9 cellular contexts compared by ENCODE assay signal in the genomic region with DNA sequence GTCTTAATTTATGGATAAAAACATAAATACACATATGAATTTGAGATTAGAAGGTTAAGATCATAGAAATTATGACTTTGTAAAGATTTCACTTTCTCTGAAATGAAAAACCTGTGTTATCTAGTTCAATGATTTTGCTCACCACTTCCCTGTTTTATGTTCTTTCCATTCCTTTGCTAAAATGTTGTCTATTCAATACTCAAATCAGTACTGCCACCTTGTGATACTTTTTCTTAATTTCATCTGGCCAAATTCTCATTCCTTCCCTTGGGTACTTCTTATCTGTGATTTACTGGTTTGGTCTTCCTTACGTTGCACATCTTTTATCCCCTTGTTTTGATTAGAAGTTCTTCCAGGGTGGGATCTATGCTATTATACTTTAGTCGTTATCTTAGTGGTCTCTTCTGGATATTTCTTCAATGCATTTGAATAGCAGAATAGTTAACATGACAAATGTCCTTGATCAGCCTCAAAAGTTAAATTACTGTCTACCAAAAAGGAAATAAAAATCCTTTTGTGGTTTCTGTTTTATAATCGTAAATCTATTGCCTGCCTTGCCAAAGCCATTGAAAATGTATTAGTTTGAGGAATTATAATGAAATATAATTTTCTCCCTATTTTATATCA.
DNase-seq lines count a peak whose midpoint lies in the region; ATAC-seq and TF ChIP-seq lines count a peak whose summit lies in the region.
"Had no signal": no experiment of that assay in that cellular context is flagged by ENCODE, and none has a peak within 500 bp of the region (broad histone marks: within the 10 kb centered on the region; RNA-seq: fewer than 3 reads in every experiment).

No MANE protein-coding gene starts in this region.

- H3K9me3 ChIP-seq in WERI-Rb-1 (ENCODE audit: severe bottlenecking) = no peaks in the 10 kb centered on the region
- H3K9me3 ChIP-seq: HAP-1 had no signal

- H3K4me3 ChIP-seq in WERI-Rb-1 (ENCODE audit: low read depth, low read length) = no peak overlapping the region
- H3K4me3 ChIP-seq: HAP-1 had no signal

- ATAC-seq in GM18867 (IDR thresholded peaks at IDR 0.05; ENCODE audit: unreplicated experiment) = peak; percentile 52

- no peak overlapping the region for H3K27ac ChIP-seq in WERI-Rb-1

- no peaks in the 10 kb centered on the region for H3K27me3 ChIP-seq in WERI-Rb-1 (ENCODE audit: insufficient read depth, low read depth, severe bottlenecking)

- DNase-seq in AG08395 (ENCODE audit: low spot score) (peak; percentile 56), WERI-Rb-1 (no peak), kidney tubule cell (ENCODE audit: low spot score) (peak; percentile 52), T-helper 2 cell (no peak), T1000 (lab: John Stamatoyannopoulos, UW) (no peak), GM19240 (ENCODE audit: insufficient read length, low spot score) (no peak)

- peak; percentile 65 for TF ChIP-seq CTCF in LNCAP (IDR thresholded peaks at IDR 0.05)
- TF ChIP-seq CTCF in WERI-Rb-1 (IDR thresholded peaks at IDR 0.05; ENCODE audit: low read depth, low read length) = 0 out of 2 replicates have a peak, but pooled peaks have one; percentile 3

- peaks cover 3% of the 10 kb centered on the region; the same call in 1 of the 2 replicates for H3K36me3 ChIP-seq in WERI-Rb-1
- H3K36me3 ChIP-seq: HAP-1 had no signal

Comparison
In these comparisons a context has a peak if more than half of its experiments do, and no peak if none do; other contexts are left out.
1. DNase-seq: peak in AG08395 (single experiment) and kidney tubule cell (single experiment); none in WERI-Rb-1 (single experiment), T-helper 2 cell (0 of 5), T1000 (single experiment) and GM19240 (single experiment).